Comparison of ENCODE assay signal across 17 cellular contexts in the genomic region with DNA sequence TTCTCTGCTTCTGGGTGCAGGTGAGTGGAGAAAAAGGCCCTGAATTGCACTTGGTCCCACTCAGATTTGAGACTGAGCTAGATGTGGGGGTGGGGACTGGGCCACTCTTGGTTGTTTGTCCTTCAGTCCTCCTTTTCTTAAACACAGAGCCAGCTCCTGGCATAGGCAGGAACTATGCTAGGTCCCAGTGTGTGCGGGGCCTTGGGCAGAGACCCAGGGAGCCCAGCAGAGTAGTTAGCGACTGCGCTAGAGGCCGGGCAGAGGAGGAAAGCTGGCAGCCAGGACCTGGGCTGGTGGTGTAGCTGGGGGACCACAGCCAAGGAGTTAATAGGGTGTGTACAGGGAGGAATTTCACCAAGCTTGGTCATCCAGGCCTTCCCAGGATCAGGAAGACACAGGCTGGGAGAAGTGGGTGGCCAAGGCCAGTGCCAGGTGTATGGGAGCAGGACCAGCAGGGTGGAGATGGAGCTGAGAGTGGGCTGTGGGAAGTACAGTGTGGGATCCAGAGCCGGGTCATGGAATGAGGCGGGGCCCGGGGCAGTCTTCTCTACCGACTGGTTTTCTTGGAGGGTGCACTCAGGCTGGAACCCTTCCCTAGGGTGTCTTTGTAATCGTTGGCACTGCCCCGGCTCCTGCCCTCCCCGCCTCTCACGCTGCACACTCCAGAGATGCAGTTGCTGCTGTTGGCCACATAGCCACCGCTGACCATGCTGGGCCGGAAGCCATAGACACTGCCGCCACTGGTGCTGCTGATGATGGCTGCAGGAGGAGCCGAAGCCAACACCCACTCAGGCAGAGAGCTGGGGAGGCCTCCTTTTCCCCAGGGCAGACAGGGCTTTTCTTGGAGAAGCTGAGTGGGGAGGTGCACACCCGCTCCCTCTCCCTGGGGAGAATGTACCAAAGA. TPM values are rescaled to one million over a fixed set of nuclear protein-coding genes. Genes with fewer than 3 reads are reported as not detected.
DNase-seq lines count a peak whose midpoint lies in the region; ATAC-seq and TF ChIP-seq lines count a peak whose summit lies in the region.
"Had no signal": no experiment of that assay in that cellular context is flagged by ENCODE, and none has a peak within 500 bp of the region (broad histone marks: within the 10 kb centered on the region; RNA-seq: fewer than 3 reads in every experiment).

No MANE protein-coding gene starts in this region.

- DNase-seq in HEK293T (ENCODE audit: extremely low spot score) (peak; percentile 17), anterior cingulate cortex (lab: John Stamatoyannopoulos, UW) (peak in 39 of 58 donors; percentile 3 to 59 (median 30)), hepatic stellate cell (ENCODE audit: low spot score) (peak; percentile 55), testis (peak; percentile 23), NCI-H2227 treated with DMSO at 0.1 percent for 48 hours (lab: John Stamatoyannopoulos, UW) (no peak)
- DNase-seq in activated naive CD4-positive, alpha-beta T cell treated with Interleukin-2 at 50 U/mL for 16 hours, result no peak
- DNase-seq: activated CD8-positive, alpha-beta T cell treated with anti-CD3 and anti-CD28 coated beads, Interleukin-2, amount 10 ng/mL, durations not matched to agents 7 days and 5 days; CD4-positive, alpha-beta memory T cell; effector memory CD4-positive, alpha-beta T cell; EL; foreskin melanocyte; GOT3; stimulated activated CD4-positive, alpha-beta T cell treated with anti-CD3 and anti-CD28 coated beads, Interleukin-1b, Interleukin-23, amount 100 ng/mL, for 48 hours had no signal

- no peak for TF ChIP-seq POLR2A in testis (IDR thresholded peaks at IDR 0.05)

- H3K27me3 ChIP-seq in testis, result no peaks in the 10 kb centered on the region
- H3K27me3 ChIP-seq: vagina had no signal

- TF ChIP-seq CTCF in testis (IDR thresholded peaks at IDR 0.05), result no peak

- no peak for ATAC-seq in GM18867 (IDR thresholded peaks at IDR 0.05; ENCODE audit: unreplicated experiment)
- ATAC-seq: activated CD8-positive, alpha-beta T cell treated with anti-CD3 and anti-CD28 coated beads, Interleukin-2, amount 10 ng/mL, durations not matched to agents 7 days and 5 days had no signal

- no peaks in the 10 kb centered on the region for H3K9me3 ChIP-seq in testis
- H3K9me3 ChIP-seq: psoas muscle, vagina had no signal

- intact Hi-C loops in testis (cut with DNase I; ENCODE audit: low total_unique reads), result no loop called here

- POLR2A ChIA-PET in HEK293T (lab: Yijun Ruan, JAX), result no interaction called here

- H3K36me3 ChIP-seq in testis (ENCODE audit: low read depth, missing control alignments), result no peaks in the 10 kb centered on the region
- H3K36me3 ChIP-seq: vagina had no signal

- peaks cover 3% of the 10 kb centered on the region for H3K4me1 ChIP-seq in testis
- H3K4me1 ChIP-seq: psoas muscle had no signal

- H3K4me3 ChIP-seq in testis, result no peak overlapping the region
- H3K4me3 ChIP-seq: psoas muscle, vagina had no signal

- 78 to 81% methylated on average over 8 to 17 of the region's 17 CpGs for WGBS in testis, 2 donors

- CTCF ChIA-PET in HEK293T (lab: Yijun Ruan, JAX), result no interaction called here

- H3K27ac ChIP-seq in testis, result no peak overlapping the region
- H3K27ac ChIP-seq: psoas muscle, vagina had no signal

TF ChIP-seq in HEK293T, 16 proteins besides CTCF, POLR2A, EP300 and RAD21:
- TF ChIP-seq, protein P1, sequence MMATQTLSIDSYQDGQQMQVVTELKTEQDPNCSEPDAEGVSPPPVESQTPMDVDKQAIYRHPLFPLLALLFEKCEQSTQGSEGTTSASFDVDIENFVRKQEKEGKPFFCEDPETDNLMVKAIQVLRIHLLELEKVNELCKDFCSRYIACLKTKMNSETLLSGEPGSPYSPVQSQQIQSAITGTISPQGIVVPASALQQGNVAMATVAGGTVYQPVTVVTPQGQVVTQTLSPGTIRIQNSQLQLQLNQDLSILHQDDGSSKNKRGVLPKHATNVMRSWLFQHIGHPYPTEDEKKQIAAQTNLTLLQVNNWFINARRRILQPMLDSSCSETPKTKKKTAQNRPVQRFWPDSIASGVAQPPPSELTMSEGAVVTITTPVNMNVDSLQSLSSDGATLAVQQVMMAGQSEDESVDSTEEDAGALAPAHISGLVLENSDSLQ (IDR thresholded peaks at IDR 0.05), result no peak
- TF ChIP-seq LEF1 (IDR thresholded peaks at IDR 0.05; ENCODE audit: borderline replicate concordance) (no peak), CTBP1 (IDR thresholded peaks at IDR 0.05; ENCODE audit: borderline replicate concordance) (no peak), BHLHE40 (IDR thresholded peaks at IDR 0.05; ENCODE audit: borderline replicate concordance) (no peak), TARDBP (IDR thresholded peaks at IDR 0.05) (no peak), L3MBTL2 (conservative IDR thresholded peaks at IDR 0.05) (no peak), ELF4 (IDR thresholded peaks at IDR 0.05) (no peak), FOXA1 (IDR thresholded peaks at IDR 0.05) (no peak), HDGF (IDR thresholded peaks at IDR 0.05; ENCODE audit: borderline replicate concordance) (no peak), FOXM1 (IDR thresholded peaks at IDR 0.05; ENCODE audit: borderline replicate concordance) (no peak), NFRKB (IDR thresholded peaks at IDR 0.05) (no peak), FOXK2 (IDR thresholded peaks at IDR 0.05) (no peak), ZNF384 (IDR thresholded peaks at IDR 0.05) (no peak)

RNA-seq across cellular contexts. Expression of a gene that starts 8.7 kb away (rescaled TPM):
- total RNA-seq in testis, result under 1 TPM in 1 of 2 donors, not detected in 1; 0.12 TPM
- polyA plus RNA-seq in testis (ENCODE audit: insufficient read depth, low read depth, low replicate concordance), result not detected
- total RNA-seq: activated CD8-positive, alpha-beta T cell treated with anti-CD3 and anti-CD28 coated beads, Interleukin-2, amount 10 ng/mL, durations not matched to agents 7 days and 5 days; activated T-helper 2 cell treated with anti-CD3 and anti-CD28 coated beads, Interferon-gamma antibody, Interleukin-2, Interleukin-4, amounts not matched to agents 10 μg/mL and 5 μg/mL and 100 μg/mL, durations not matched to agents 14 hours and 24 hours and 36 hours; CD4-positive, alpha-beta memory T cell; psoas muscle; vagina had no signal
- polyA plus RNA-seq: CD4-positive, alpha-beta memory T cell; psoas muscle had no signal

RNA-seq across cellular contexts. Expression of a gene that starts 24.0 kb away (rescaled TPM):
- total RNA-seq in testis, result 1 to 10 TPM in 1 of 2 donors, under 1 TPM in 1; 0.39 to 1.1 TPM
- polyA plus RNA-seq in testis (ENCODE audit: insufficient read depth, low read depth, low replicate concordance), result 2.6 TPM
- total RNA-seq: activated CD8-positive, alpha-beta T cell treated with anti-CD3 and anti-CD28 coated beads, Interleukin-2, amount 10 ng/mL, durations not matched to agents 7 days and 5 days; activated T-helper 2 cell treated with anti-CD3 and anti-CD28 coated beads, Interferon-gamma antibody, Interleukin-2, Interleukin-4, amounts not matched to agents 10 μg/mL and 5 μg/mL and 100 μg/mL, durations not matched to agents 14 hours and 24 hours and 36 hours; CD4-positive, alpha-beta memory T cell had no signal
- polyA plus RNA-seq: CD4-positive, alpha-beta memory T cell had no signal

RNA-seq across cellular contexts. Expression of a gene that starts 29.4 kb away (rescaled TPM):
- 1 to 10 TPM in 1 of 2 donors, under 1 TPM in 1; 0.87 to 3.9 TPM for total RNA-seq in testis
- polyA plus RNA-seq in testis (ENCODE audit: insufficient read depth, low read depth, low replicate concordance), result 2.2 TPM
- total RNA-seq: activated CD8-positive, alpha-beta T cell treated with anti-CD3 and anti-CD28 coated beads, Interleukin-2, amount 10 ng/mL, durations not matched to agents 7 days and 5 days; activated T-helper 2 cell treated with anti-CD3 and anti-CD28 coated beads, Interferon-gamma antibody, Interleukin-2, Interleukin-4, amounts not matched to agents 10 μg/mL and 5 μg/mL and 100 μg/mL, durations not matched to agents 14 hours and 24 hours and 36 hours; CD4-positive, alpha-beta memory T cell; psoas muscle; vagina had no signal
- polyA plus RNA-seq: CD4-positive, alpha-beta memory T cell; psoas muscle had no signal

RNA-seq across cellular contexts. Expression of a gene that starts 51.2 kb away (rescaled TPM):
- under 1 TPM; 0.19 to 0.63 TPM for total RNA-seq in testis
- 1.5 TPM for polyA plus RNA-seq in testis (ENCODE audit: insufficient read depth, low read depth, low replicate concordance)
- total RNA-seq: activated CD8-positive, alpha-beta T cell treated with anti-CD3 and anti-CD28 coated beads, Interleukin-2, amount 10 ng/mL, durations not matched to agents 7 days and 5 days; activated T-helper 2 cell treated with anti-CD3 and anti-CD28 coated beads, Interferon-gamma antibody, Interleukin-2, Interleukin-4, amounts not matched to agents 10 μg/mL and 5 μg/mL and 100 μg/mL, durations not matched to agents 14 hours and 24 hours and 36 hours; CD4-positive, alpha-beta memory T cell had no signal
- polyA plus RNA-seq: CD4-positive, alpha-beta memory T cell had no signal

RNA-seq across cellular contexts. Expression of a gene that starts 57.0 kb away (rescaled TPM):
- total RNA-seq in testis, result 10 to 100 TPM; 11.7 to 16.5 TPM
- 85.0 TPM for polyA plus RNA-seq in testis (ENCODE audit: insufficient read depth, low read depth, low replicate concordance)
- total RNA-seq: activated T-helper 2 cell treated with anti-CD3 and anti-CD28 coated beads, Interferon-gamma antibody, Interleukin-2, Interleukin-4, amounts not matched to agents 10 μg/mL and 5 μg/mL and 100 μg/mL, durations not matched to agents 14 hours and 24 hours and 36 hours; psoas muscle; vagina had no signal
- polyA plus RNA-seq: CD4-positive, alpha-beta memory T cell; psoas muscle had no signal

Comparison
In these comparisons a context has a peak if more than half of its experiments do, and no peak if none do; other contexts are left out.
1. DNase-seq: peak in HEK293T (single experiment), anterior cingulate cortex (39 of 58), hepatic stellate cell (single experiment) and testis (single experiment); none in activated naive CD4-positive, alpha-beta T cell treated with Interleukin-2 at 50 U/mL for 16 hours (single experiment) and NCI-H2227 treated with DMSO at 0.1 percent for 48 hours (single experiment).